Comparison of ENCODE assay signal across 1 cellular context in the genomic region with DNA sequence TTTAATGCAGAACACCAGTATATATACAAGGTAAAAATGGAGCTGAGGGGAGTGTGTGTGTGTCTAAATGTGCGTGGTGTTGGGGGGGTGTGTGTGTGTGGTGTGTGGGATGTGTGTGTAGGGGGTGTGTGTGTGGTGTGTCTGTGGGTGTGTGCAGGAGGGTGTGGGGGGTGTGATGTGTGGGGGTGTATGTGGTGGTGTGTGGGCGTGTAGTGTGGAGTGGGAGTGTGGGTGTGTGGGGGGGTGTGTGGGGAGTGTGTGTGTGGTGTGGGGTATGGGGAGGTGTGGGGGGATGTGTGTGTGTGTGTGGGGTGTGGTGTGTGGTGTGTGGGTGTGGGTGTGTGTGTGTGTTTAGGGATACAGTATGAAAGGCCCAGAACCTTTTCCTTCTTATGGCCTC.
TF ChIP-seq lines count a peak whose summit lies in the region.

No MANE protein-coding gene starts in this region.

TF ChIP-seq in H1, 55 proteins besides CTCF, POLR2A, EP300 and RAD21 (continued from another document):
- TF ChIP-seq, protein P1, sequence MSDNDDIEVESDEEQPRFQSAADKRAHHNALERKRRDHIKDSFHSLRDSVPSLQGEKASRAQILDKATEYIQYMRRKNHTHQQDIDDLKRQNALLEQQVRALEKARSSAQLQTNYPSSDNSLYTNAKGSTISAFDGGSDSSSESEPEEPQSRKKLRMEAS (IDR thresholded peaks at IDR 0.05): no peak
- TF ChIP-seq PHF8 (conservative IDR thresholded peaks at IDR 0.05; ENCODE audit: low read depth, low read length) (no peak), SRF (IDR thresholded peaks at IDR 0.05; ENCODE audit: low read depth, low read length) (no peak)
- TF ChIP-seq, protein P2, sequence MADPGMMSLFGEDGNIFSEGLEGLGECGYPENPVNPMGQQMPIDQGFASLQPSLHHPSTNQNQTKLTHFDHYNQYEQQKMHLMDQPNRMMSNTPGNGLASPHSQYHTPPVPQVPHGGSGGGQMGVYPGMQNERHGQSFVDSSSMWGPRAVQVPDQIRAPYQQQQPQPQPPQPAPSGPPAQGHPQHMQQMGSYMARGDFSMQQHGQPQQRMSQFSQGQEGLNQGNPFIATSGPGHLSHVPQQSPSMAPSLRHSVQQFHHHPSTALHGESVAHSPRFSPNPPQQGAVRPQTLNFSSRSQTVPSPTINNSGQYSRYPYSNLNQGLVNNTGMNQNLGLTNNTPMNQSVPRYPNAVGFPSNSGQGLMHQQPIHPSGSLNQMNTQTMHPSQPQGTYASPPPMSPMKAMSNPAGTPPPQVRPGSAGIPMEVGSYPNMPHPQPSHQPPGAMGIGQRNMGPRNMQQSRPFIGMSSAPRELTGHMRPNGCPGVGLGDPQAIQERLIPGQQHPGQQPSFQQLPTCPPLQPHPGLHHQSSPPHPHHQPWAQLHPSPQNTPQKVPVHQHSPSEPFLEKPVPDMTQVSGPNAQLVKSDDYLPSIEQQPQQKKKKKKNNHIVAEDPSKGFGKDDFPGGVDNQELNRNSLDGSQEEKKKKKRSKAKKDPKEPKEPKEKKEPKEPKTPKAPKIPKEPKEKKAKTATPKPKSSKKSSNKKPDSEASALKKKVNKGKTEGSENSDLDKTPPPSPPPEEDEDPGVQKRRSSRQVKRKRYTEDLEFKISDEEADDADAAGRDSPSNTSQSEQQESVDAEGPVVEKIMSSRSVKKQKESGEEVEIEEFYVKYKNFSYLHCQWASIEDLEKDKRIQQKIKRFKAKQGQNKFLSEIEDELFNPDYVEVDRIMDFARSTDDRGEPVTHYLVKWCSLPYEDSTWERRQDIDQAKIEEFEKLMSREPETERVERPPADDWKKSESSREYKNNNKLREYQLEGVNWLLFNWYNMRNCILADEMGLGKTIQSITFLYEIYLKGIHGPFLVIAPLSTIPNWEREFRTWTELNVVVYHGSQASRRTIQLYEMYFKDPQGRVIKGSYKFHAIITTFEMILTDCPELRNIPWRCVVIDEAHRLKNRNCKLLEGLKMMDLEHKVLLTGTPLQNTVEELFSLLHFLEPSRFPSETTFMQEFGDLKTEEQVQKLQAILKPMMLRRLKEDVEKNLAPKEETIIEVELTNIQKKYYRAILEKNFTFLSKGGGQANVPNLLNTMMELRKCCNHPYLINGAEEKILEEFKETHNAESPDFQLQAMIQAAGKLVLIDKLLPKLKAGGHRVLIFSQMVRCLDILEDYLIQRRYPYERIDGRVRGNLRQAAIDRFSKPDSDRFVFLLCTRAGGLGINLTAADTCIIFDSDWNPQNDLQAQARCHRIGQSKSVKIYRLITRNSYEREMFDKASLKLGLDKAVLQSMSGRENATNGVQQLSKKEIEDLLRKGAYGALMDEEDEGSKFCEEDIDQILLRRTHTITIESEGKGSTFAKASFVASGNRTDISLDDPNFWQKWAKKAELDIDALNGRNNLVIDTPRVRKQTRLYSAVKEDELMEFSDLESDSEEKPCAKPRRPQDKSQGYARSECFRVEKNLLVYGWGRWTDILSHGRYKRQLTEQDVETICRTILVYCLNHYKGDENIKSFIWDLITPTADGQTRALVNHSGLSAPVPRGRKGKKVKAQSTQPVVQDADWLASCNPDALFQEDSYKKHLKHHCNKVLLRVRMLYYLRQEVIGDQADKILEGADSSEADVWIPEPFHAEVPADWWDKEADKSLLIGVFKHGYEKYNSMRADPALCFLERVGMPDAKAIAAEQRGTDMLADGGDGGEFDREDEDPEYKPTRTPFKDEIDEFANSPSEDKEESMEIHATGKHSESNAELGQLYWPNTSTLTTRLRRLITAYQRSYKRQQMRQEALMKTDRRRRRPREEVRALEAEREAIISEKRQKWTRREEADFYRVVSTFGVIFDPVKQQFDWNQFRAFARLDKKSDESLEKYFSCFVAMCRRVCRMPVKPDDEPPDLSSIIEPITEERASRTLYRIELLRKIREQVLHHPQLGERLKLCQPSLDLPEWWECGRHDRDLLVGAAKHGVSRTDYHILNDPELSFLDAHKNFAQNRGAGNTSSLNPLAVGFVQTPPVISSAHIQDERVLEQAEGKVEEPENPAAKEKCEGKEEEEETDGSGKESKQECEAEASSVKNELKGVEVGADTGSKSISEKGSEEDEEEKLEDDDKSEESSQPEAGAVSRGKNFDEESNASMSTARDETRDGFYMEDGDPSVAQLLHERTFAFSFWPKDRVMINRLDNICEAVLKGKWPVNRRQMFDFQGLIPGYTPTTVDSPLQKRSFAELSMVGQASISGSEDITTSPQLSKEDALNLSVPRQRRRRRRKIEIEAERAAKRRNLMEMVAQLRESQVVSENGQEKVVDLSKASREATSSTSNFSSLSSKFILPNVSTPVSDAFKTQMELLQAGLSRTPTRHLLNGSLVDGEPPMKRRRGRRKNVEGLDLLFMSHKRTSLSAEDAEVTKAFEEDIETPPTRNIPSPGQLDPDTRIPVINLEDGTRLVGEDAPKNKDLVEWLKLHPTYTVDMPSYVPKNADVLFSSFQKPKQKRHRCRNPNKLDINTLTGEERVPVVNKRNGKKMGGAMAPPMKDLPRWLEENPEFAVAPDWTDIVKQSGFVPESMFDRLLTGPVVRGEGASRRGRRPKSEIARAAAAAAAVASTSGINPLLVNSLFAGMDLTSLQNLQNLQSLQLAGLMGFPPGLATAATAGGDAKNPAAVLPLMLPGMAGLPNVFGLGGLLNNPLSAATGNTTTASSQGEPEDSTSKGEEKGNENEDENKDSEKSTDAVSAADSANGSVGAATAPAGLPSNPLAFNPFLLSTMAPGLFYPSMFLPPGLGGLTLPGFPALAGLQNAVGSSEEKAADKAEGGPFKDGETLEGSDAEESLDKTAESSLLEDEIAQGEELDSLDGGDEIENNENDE (IDR thresholded peaks at IDR 0.05; ENCODE audit: insufficient replicate concordance, low read length): no peak
